In the genomic region with DNA sequence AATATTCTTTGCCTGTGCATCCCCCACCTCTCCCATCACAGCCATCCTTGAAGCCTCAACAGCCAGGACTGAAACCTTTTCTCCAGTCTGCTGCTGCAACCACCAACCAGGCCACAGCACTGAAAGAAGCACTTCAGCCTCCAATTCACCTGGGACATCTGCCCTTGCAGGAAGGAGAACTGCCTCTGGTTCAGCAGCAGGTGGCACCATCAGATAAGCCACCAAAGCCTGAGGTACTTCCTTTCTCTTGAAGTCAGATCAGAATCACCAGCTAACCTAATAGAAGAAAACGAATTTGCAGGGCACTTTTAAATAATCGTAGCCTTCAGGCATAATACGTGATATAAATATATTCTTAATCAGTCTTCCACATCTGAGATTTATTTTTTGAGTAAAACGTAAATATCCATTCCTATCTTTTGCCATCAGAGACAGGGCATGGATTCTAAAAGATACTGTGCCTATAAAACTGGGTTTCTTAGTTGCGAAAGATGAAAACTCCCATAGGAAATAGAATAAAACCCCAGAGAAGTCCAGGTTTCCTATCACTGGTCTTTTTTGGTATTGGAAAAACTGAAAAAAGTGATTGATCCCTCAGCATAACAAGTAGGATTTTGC, we compare ENCODE assay signal across 8 cellular contexts. TPM values are rescaled to one million over a fixed set of nuclear protein-coding genes. Genes with fewer than 3 reads are reported as not detected.
A peak's percentile ranks its signal among the peaks of the same experiment; 100 is the strongest.
DNase-seq lines count a peak whose midpoint lies in the region; ATAC-seq and TF ChIP-seq lines count a peak whose summit lies in the region.

No MANE protein-coding gene starts in this region.

- no peaks in the 10 kb centered on the region for H3K27me3 ChIP-seq in H9 (ENCODE audit: insufficient read depth, low read length)
- H3K27me3 ChIP-seq in Panc1 (ENCODE audit: control insufficient read depth, insufficient read depth, low read length): no peaks in the 10 kb centered on the region; the same call in 1 of the 2 replicates
- H3K27me3 ChIP-seq in foreskin keratinocyte: no peaks in the 10 kb centered on the region
- no peaks in the 10 kb centered on the region for H3K27me3 ChIP-seq in aorta (ENCODE audit: control insufficient read depth in 1 of 2, insufficient read depth in 2 of 2, low read length in 1 of 2)

- H3K23ac ChIP-seq in H9 (ENCODE audit: insufficient read length, low read depth, low read length): no peak overlapping the region

- no peak overlapping the region for H3K18ac ChIP-seq in H9 (ENCODE audit: insufficient read length, low read depth, low read length)

- intact Hi-C loops in Panc1 (cut with micrococcal nuclease; ENCODE audit: unreplicated experiment): no loop called here
- intact Hi-C loops in aorta (cut with DNase I): loop anchor here in 1 of 2 donors (5.0 kb wide), 1 partner anchor 86 kb away; the partner anchor contains the start of gene UTP3

- H3K36me3 Mint-ChIP-seq in H9 (ENCODE audit: insufficient read depth in 1 of 3, low read depth in 3 of 3) (no peaks in the 10 kb centered on the region), progenitor cell of endocrine pancreas (ENCODE audit: insufficient read depth) (no peaks in the 10 kb centered on the region)

- no peak overlapping the region for H2BK12ac ChIP-seq in H9 (ENCODE audit: insufficient read length, low read depth, low read length)

- no CpG with 5 or more reads among the region's 5 CpGs for WGBS in H9 (ENCODE audit: extremely low coverage, insufficient read length, low lambda C conversion rate)
- WGBS in aorta, 2 donors: 31 to 33% methylated on average over 5 of the region's 5 CpGs

- H2BK20ac ChIP-seq in H9 (ENCODE audit: low read depth, low read length, poor library complexity, severe bottlenecking): no peak overlapping the region

- H3K27ac Mint-ChIP-seq in H9: no peak overlapping the region; a peak in 1 of 7 replicates
- no peak overlapping the region for H3K27ac Mint-ChIP-seq in progenitor cell of endocrine pancreas

- H3K36me3 ChIP-seq in Panc1 (ENCODE audit: control insufficient read depth, insufficient read depth, low read length): no peaks in the 10 kb centered on the region
- no peaks in the 10 kb centered on the region for H3K36me3 ChIP-seq in aorta (ENCODE audit: control insufficient read depth in 1 of 2, insufficient read depth in 2 of 2, low read length in 1 of 2)

- H3K27me3 Mint-ChIP-seq in H9 (ENCODE audit: low read depth) (no peaks in the 10 kb centered on the region), progenitor cell of endocrine pancreas (no peaks in the 10 kb centered on the region)

- no peaks in the 10 kb centered on the region for H3K4me1 ChIP-seq in H9 (ENCODE audit: insufficient read depth, low read length)
- H3K4me1 ChIP-seq in Panc1 (ENCODE audit: control insufficient read depth, insufficient read depth, low read length): no peaks in the 10 kb centered on the region
- H3K4me1 ChIP-seq in foreskin keratinocyte: no peaks in the 10 kb centered on the region
- no peaks in the 10 kb centered on the region for H3K4me1 ChIP-seq in aorta (ENCODE audit: control insufficient read depth in 1 of 2, insufficient read depth in 2 of 2, low read length in 2 of 2)

- H2BK15ac ChIP-seq in H9 (ENCODE audit: low read depth, low read length): no peak overlapping the region

- no peak overlapping the region for H3K4ac ChIP-seq in H9 (ENCODE audit: low read depth, low read length)

- ATAC-seq in Panc1: peak; percentile 91
- ATAC-seq in foreskin keratinocyte: peak; percentile 94
- peak; percentile 69 for ATAC-seq in aorta (ENCODE audit: low FRiP score)

- H4K20me1 ChIP-seq in H9 (ENCODE audit: control insufficient read depth, insufficient read depth, insufficient read length): no peaks in the 10 kb centered on the region

- BruUV-seq in Panc1 (replicated peaks; lab: Mats Ljungman, UMichigan): no TSS peak

- H2BK5ac ChIP-seq in H9 (ENCODE audit: insufficient read length, low read length): no peak overlapping the region

- H3K4me1 Mint-ChIP-seq in H9: peaks cover 2 to 3% of the 10 kb centered on the region in 2 experiments; a peak in 2 of 4 replicates
- H3K4me1 Mint-ChIP-seq in progenitor cell of endocrine pancreas (ENCODE audit: low read depth): peaks cover 6% of the 10 kb centered on the region

- no peak overlapping the region for H3K4me3 Mint-ChIP-seq in H9
- no peak overlapping the region for H3K4me3 Mint-ChIP-seq in progenitor cell of endocrine pancreas (ENCODE audit: low read depth)

- H3K27ac ChIP-seq in H9 (ENCODE audit: insufficient read length, low read depth, low read length) (no peak overlapping the region), Panc1 (ENCODE audit: low read length) (no peak overlapping the region), foreskin keratinocyte (no peak overlapping the region), aorta (ENCODE audit: low read depth in 1 of 2, low read length in 2 of 2) (no peak overlapping the region)

- H3K79me1 ChIP-seq in H9 (ENCODE audit: insufficient read depth, low read depth, low read length, poor library complexity, severe bottlenecking): no peaks in the 10 kb centered on the region

- no peaks in the 10 kb centered on the region for H3K9me3 Mint-ChIP-seq in H9
- no peaks in the 10 kb centered on the region for H3K9me3 Mint-ChIP-seq in progenitor cell of endocrine pancreas (ENCODE audit: low read depth)

- no peak overlapping the region for H4K8ac ChIP-seq in H9 (replicated peaks; ENCODE audit: insufficient read length, low read depth, low read length)

- in situ Hi-C loops in Panc1 (cut with HindIII; ENCODE audit: low pct_unique_long_range_greater_than_20kb, low sequenced_read_pairs): no loop called here

- no peak overlapping the region for H3K4me2 ChIP-seq in H9 (ENCODE audit: insufficient read depth, insufficient read length, low read length)

- H3K23me2 ChIP-seq in H9 (ENCODE audit: insufficient read length, low read depth, low read length, poor library complexity, severe bottlenecking): no peaks in the 10 kb centered on the region

- no peak overlapping the region for H3K14ac ChIP-seq in H9 (ENCODE audit: insufficient read depth, low read length)

- H2BK120ac ChIP-seq in H9 (ENCODE audit: low read depth, low read length, poor library complexity, severe bottlenecking): no peak overlapping the region

- H3K9me3 ChIP-seq in H9 (ENCODE audit: control insufficient read depth, low read depth, low read length) (no peaks in the 10 kb centered on the region), Panc1 (ENCODE audit: control insufficient read depth, insufficient read depth, low read depth, low read length) (no peaks in the 10 kb centered on the region), aorta (ENCODE audit: control insufficient read depth, low read length) (no peaks in the 10 kb centered on the region)

- H4K5ac ChIP-seq in H9 (ENCODE audit: insufficient read length, low read depth, low read length): no peak overlapping the region

- TF ChIP-seq CTCF in GM10248 (IDR thresholded peaks at IDR 0.05; ENCODE audit: control extremely low read depth, extremely low read depth, low read depth, missing control alignments): peak; percentile 85
- TF ChIP-seq CTCF in H9 (conservative IDR thresholded peaks at IDR 0.05): peak; percentile 91
- peak; percentile 97 for TF ChIP-seq CTCF in LNCaP clone FGC (IDR thresholded peaks at IDR 0.05; ENCODE audit: control insufficient read depth, extremely low read depth, insufficient read depth)
- peak; percentile 79 for TF ChIP-seq CTCF in Panc1 (IDR thresholded peaks at IDR 0.05)
- peak; percentile 83 for TF ChIP-seq CTCF in foreskin keratinocyte (conservative IDR thresholded peaks at IDR 0.05)
- peak; percentile 80 for TF ChIP-seq CTCF in progenitor cell of endocrine pancreas (IDR thresholded peaks at IDR 0.05; ENCODE audit: unreplicated experiment)

- POLR2A ChIA-PET in GM10248 (lab: Yijun Ruan, JAX) (no interaction called here), Panc1 (lab: Charles Lee) (no interaction called here)

- no peak overlapping the region for H4K91ac ChIP-seq in H9 (ENCODE audit: insufficient read length, low read depth, low read length)

- CTCF ChIA-PET in GM10248 (lab: Yijun Ruan, JAX) (interaction anchor here (0.6 to 2.6 kb wide), 22 partner anchors 9 to 1111 kb away, joined by 3 to 20 read pairs (median 4); partner anchors contain the start of genes AMBN and ENAM), Panc1 (lab: Charles Lee) (interaction anchor here (0.6 kb wide), 1 partner anchor 408 kb away, joined by 4 read pairs; no protein-coding TSS in a partner anchor)

- no peak overlapping the region for H3K9ac ChIP-seq in H9 (ENCODE audit: extremely low read depth, insufficient read length, low read length)

- DNase-seq in GM10248 (ENCODE audit: extremely low spot score): peak; percentile 63
- DNase-seq in H9: peak; percentile 85
- DNase-seq in LNCaP clone FGC (ENCODE audit: low read depth): peak; percentile 74
- DNase-seq in Panc1 (ENCODE audit: low read depth, low spot score): peak; percentile 58
- peak; percentile 28 for DNase-seq in activated T-helper 1 cell treated with Interleukin-2 at 50 U/mL for 16 hours (ENCODE audit: low read depth)
- peak; percentile 32 to 62 for DNase-seq in foreskin keratinocyte
- peak; percentile 36 for DNase-seq in progenitor cell of endocrine pancreas (ENCODE audit: low spot score, unreplicated experiment)
- DNase-seq in aorta: peak; percentile 58 to 76

- H2AK5ac ChIP-seq in H9 (ENCODE audit: insufficient read length, low read length): no peak overlapping the region

- H3K56ac ChIP-seq in H9 (ENCODE audit: insufficient read length, low read depth, low read length): no peak overlapping the region

- H3K4me3 ChIP-seq in LNCaP clone FGC (ENCODE audit: low read depth, low read length) (no peak overlapping the region), Panc1 (ENCODE audit: low read depth in 2 of 2, low read length in 2 of 2) (no peak overlapping the region), aorta (ENCODE audit: low read length in 2 of 2) (no peak overlapping the region)

- no peak overlapping the region for H3T11ph ChIP-seq in H9 (ENCODE audit: low read length)

- H3K79me2 ChIP-seq in H9 (ENCODE audit: insufficient read depth, low read length): no peaks in the 10 kb centered on the region

- H2AFZ ChIP-seq in H9 (ENCODE audit: low read length): no peak overlapping the region

RNA-seq across cellular contexts. Expression of gene AMBN, which starts 9.5 kb away (rescaled TPM):
- total RNA-seq in H9 (2021) (not detected in 2 replicates), Panc1 (2021; ENCODE audit: unreplicated experiment) (not detected), foreskin keratinocyte (not detected in 2 replicates), progenitor cell of endocrine pancreas (not detected in 2 replicates), aorta (not detected)
- not detected for polyA plus RNA-seq in Panc1 (2012; ENCODE audit: insufficient read length)
- polyA plus RNA-seq in foreskin keratinocyte (not detected in 2 replicates), aorta (not detected)

RNA-seq across cellular contexts. Expression of gene ENAM, which starts 27.0 kb away (rescaled TPM):
- total RNA-seq in H9 (2021) (not detected in 2 replicates), Panc1 (2021; ENCODE audit: unreplicated experiment) (not detected), foreskin keratinocyte (not detected in 2 replicates), progenitor cell of endocrine pancreas (0.05 and 0.09 TPM in 2 replicates), aorta (under 1 TPM in 1 of 2 donors, not detected in 1; 0.19 TPM)
- polyA plus RNA-seq in Panc1 (2012; ENCODE audit: insufficient read length): not detected
- polyA plus RNA-seq in foreskin keratinocyte (not detected in 2 replicates), aorta (not detected)

Comparison
In these comparisons a context has a peak if more than half of its experiments do, and no peak if none do; other contexts are left out.
1. DNase-seq: peak in every context shown above with its lines; median percentile 85 in H9; 74 in LNCaP clone FGC; 67 in aorta; 63 in GM10248; 58 in Panc1; 47 in foreskin keratinocyte; 36 in progenitor cell of endocrine pancreas; 28 in activated T-helper 1 cell treated with Interleukin-2 at 50 U/mL for 16 hours.